In the genomic region with DNA sequence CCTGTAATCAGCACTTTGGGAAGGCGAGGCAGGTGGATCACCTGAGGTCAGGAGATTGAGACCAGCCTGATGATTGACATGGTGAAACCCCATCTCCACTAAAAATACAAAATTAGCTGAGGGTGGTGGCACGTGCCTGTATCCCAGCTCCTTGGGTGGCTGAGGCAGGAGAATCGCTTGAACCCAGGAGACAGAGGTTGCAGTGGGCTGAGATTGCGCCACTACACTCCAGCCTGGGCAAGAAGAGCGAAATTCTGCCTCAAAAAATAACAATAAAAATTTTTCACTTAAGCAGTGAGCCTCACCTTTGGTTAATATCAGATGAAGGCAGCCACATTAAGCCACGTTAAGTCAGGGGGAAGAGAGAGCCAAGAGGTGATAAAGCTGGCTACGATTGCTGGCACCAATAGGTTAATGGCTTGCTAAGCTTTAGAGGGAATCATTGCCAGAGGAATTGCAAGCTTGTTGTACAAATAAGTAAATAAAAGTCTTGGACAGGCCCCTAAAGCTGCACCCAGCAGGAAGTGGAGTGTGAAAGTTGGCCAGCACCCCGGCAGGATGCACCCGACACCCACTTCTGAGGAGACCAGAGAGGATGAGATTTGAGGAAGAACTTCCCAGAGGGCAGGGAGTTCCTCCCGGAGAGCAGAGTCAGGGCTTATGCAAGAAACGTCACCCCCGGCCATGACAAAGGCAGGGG, we compare ENCODE assay signal across 23 cellular contexts. TPM values are rescaled to one million over a fixed set of nuclear protein-coding genes. Genes with fewer than 3 reads are reported as not detected.
DNase-seq lines count a peak whose midpoint lies in the region; ATAC-seq and TF ChIP-seq lines count a peak whose summit lies in the region.
"Had no signal": no experiment of that assay in that cellular context is flagged by ENCODE, and none has a peak within 500 bp of the region (broad histone marks: within the 10 kb centered on the region; RNA-seq: fewer than 3 reads in every experiment).

No MANE protein-coding gene starts in this region.

- intact Hi-C loops in prostate gland (cut with DNase I) (no loop called here), gastrocnemius medialis (cut with DNase I; ENCODE audit: low total_unique reads) (no loop called here)

- TF ChIP-seq CTCF in prostate gland (IDR thresholded peaks at IDR 0.05), result no peak
- no peak for TF ChIP-seq CTCF in gastrocnemius medialis (IDR thresholded peaks at IDR 0.05 in 4 of 5, conservative IDR thresholded peaks at IDR 0.05 in 1 of 5)
- no peak for TF ChIP-seq CTCF in type B pancreatic cell (conservative IDR thresholded peaks at IDR 0.05)

- ATAC-seq in gastrocnemius medialis, result no peak
- ATAC-seq: natural killer cell treated with Interleukin-12 subunit alpha and Interleukin-12 subunit beta and Interleukin-15 and Interleukin-18, amount 100 ng/mL, for 72 hours had no signal

- no peak overlapping the region for H3K4me3 ChIP-seq in prostate gland
- H3K4me3 ChIP-seq in gastrocnemius medialis, result no peak overlapping the region
- H3K4me3 ChIP-seq: Peyer's patch, psoas muscle had no signal

- WGBS in prostate gland, result 43% methylated on average over 12 of the region's 12 CpGs

- H3K36me3 ChIP-seq in prostate gland, result no peaks in the 10 kb centered on the region
- H3K36me3 ChIP-seq in gastrocnemius medialis, result peaks cover 0 to 10% of the 10 kb centered on the region in 2 donors

- peaks cover 30% of the 10 kb centered on the region for H3K4me1 Mint-ChIP-seq in type B pancreatic cell (ENCODE audit: unreplicated experiment)

- no peak overlapping the region for H3K4me3 Mint-ChIP-seq in type B pancreatic cell
- H3K4me3 Mint-ChIP-seq: activated CD4-positive, alpha-beta T cell treated with anti-CD3 and anti-CD28 coated beads, Interleukin-2, amount 10 ng/mL, durations not matched to agents 24 days and 14 days; activated naive CD8-positive, alpha-beta T cell; brain; dendritic cell treated with granulocyte-macrophage colony-stimulating factor and Interleukin-4, amounts not matched to agents 40 ng/mL and 50 ng/mL, for 4 days; natural killer cell treated with Interleukin-12 subunit alpha and Interleukin-12 subunit beta and Interleukin-15 and Interleukin-18, amount 100 ng/mL, for 72 hours had no signal

- no peaks in the 10 kb centered on the region for H3K9me3 ChIP-seq in prostate gland
- no peaks in the 10 kb centered on the region for H3K9me3 ChIP-seq in gastrocnemius medialis
- H3K9me3 ChIP-seq: Peyer's patch, psoas muscle had no signal

- H3K9me3 Mint-ChIP-seq in type B pancreatic cell, result no peaks in the 10 kb centered on the region
- H3K9me3 Mint-ChIP-seq: activated CD4-positive, alpha-beta T cell treated with anti-CD3 and anti-CD28 coated beads, Interleukin-2, amount 10 ng/mL, durations not matched to agents 24 days and 14 days; brain; dendritic cell treated with granulocyte-macrophage colony-stimulating factor and Interleukin-4, amounts not matched to agents 40 ng/mL and 50 ng/mL, for 4 days; natural killer cell treated with Interleukin-12 subunit alpha and Interleukin-12 subunit beta and Interleukin-15 and Interleukin-18, amount 100 ng/mL, for 72 hours had no signal

- no peaks in the 10 kb centered on the region for H3K27me3 Mint-ChIP-seq in type B pancreatic cell
- H3K27me3 Mint-ChIP-seq: activated CD4-positive, alpha-beta T cell treated with anti-CD3 and anti-CD28 coated beads, Interleukin-2, amount 10 ng/mL, durations not matched to agents 24 days and 14 days; activated naive CD8-positive, alpha-beta T cell; brain; dendritic cell treated with granulocyte-macrophage colony-stimulating factor and Interleukin-4, amounts not matched to agents 40 ng/mL and 50 ng/mL, for 4 days; natural killer cell treated with Interleukin-12 subunit alpha and Interleukin-12 subunit beta and Interleukin-15 and Interleukin-18, amount 100 ng/mL, for 72 hours had no signal

- H3K36me3 Mint-ChIP-seq in type B pancreatic cell, result peaks cover 15% of the 10 kb centered on the region
- H3K36me3 Mint-ChIP-seq: natural killer cell treated with Interleukin-12 subunit alpha and Interleukin-12 subunit beta and Interleukin-15 and Interleukin-18, amount 100 ng/mL, for 72 hours had no signal

- H3K27ac Mint-ChIP-seq in type B pancreatic cell, result no peak overlapping the region
- H3K27ac Mint-ChIP-seq: activated CD4-positive, alpha-beta T cell treated with anti-CD3 and anti-CD28 coated beads, Interleukin-2, amount 10 ng/mL, durations not matched to agents 24 days and 14 days; activated naive CD8-positive, alpha-beta T cell; dendritic cell treated with granulocyte-macrophage colony-stimulating factor and Interleukin-4, amounts not matched to agents 40 ng/mL and 50 ng/mL, for 4 days; natural killer cell treated with Interleukin-12 subunit alpha and Interleukin-12 subunit beta and Interleukin-15 and Interleukin-18, amount 100 ng/mL, for 72 hours had no signal

- DNase-seq in NCI-H1105 treated with DMSO at 0.1 percent for 48 hours (lab: John Stamatoyannopoulos, UW) (peak; percentile 41), NCI-H1105 (lab: John Stamatoyannopoulos, UW) (no peak), G401 (ENCODE audit: low spot score) (peak; percentile 49), cerebellar cortex (ENCODE audit: low spot score) (peak; percentile 38), prostate gland (ENCODE audit: low spot score) (peak; percentile 26), gastrocnemius medialis (no peak), DMS114 treated with DMSO at 0.1 percent for 48 hours (lab: John Stamatoyannopoulos, UW; ENCODE audit: unreplicated experiment) (no peak), type B pancreatic cell (ENCODE audit: extremely low spot score, unreplicated experiment) (no peak)
- DNase-seq: activated CD4-positive, alpha-beta T cell treated with anti-CD3 and anti-CD28 coated beads, Interleukin-2, amount 10 ng/mL, durations not matched to agents 24 days and 14 days; IMR-90; NCI-H2081 treated with DMSO at 0.1 percent for 48 hours; Peyer's patch; stimulated activated CD4-positive, alpha-beta T cell treated with anti-CD3 and anti-CD28 coated beads, Interleukin-12 subunit alpha, Interleukin-12 subunit beta, amount 100 ng/mL, for 4 hours; stimulated activated naive CD4-positive, alpha-beta T cell; trophoblast cell had no signal

- TF ChIP-seq POLR2A in prostate gland (IDR thresholded peaks at IDR 0.05) (no peak), gastrocnemius medialis (IDR thresholded peaks at IDR 0.05) (no peak)

- H3K4me1 ChIP-seq in prostate gland (replicated peaks), result peaks cover 8% of the 10 kb centered on the region
- H3K4me1 ChIP-seq in gastrocnemius medialis, result peaks cover 0 to 5% of the 10 kb centered on the region in 2 donors
- H3K4me1 ChIP-seq: Peyer's patch had no signal

- H3K27ac ChIP-seq in prostate gland, result no peak overlapping the region
- no peak overlapping the region for H3K27ac ChIP-seq in gastrocnemius medialis
- H3K27ac ChIP-seq: C4-2B, epithelial cell of prostate, Peyer's patch, psoas muscle had no signal

- H3K27me3 ChIP-seq in prostate gland (replicated peaks; ENCODE audit: insufficient read depth), result no peaks in the 10 kb centered on the region
- no peaks in the 10 kb centered on the region for H3K27me3 ChIP-seq in gastrocnemius medialis
- H3K27me3 ChIP-seq: Peyer's patch had no signal

- in situ Hi-C loops in G401 (cut with HindIII; ENCODE audit: low sequenced_read_pairs), result no loop called here
- in situ Hi-C loops in gastrocnemius medialis (cut with MboI; ENCODE audit: low sequenced_read_pairs in 4 of 4), result loop anchor here in 1 of 4 donors (10.0 kb wide), 1 partner anchor 116 kb away; no protein-coding TSS in a partner anchor

RNA-seq across cellular contexts. Expression of a gene that starts 41.3 kb away (rescaled TPM):
- total RNA-seq in G401 (2014; rRNA removed; shearing (Covaris generic)), result 10.3 and 14.2 TPM in 2 replicates
- total RNA-seq in prostate gland (10 to 100 TPM; 11.8 to 32.4 TPM), gastrocnemius medialis (1 to 10 TPM; 1.2 to 4.1 (median 2.5) TPM), type B pancreatic cell (ENCODE audit: low replicate concordance) (7.2 and 7.4 TPM in 2 replicates)
- total RNA-seq: A673 had no signal

RNA-seq across cellular contexts. Expression of a gene that starts 49.7 kb away (rescaled TPM):
- 43.5 and 58.9 TPM in 2 replicates for total RNA-seq in G401 (2014; rRNA removed; shearing (Covaris generic))
- 100 to 1,000 TPM; 179 to 412 TPM for total RNA-seq in prostate gland
- total RNA-seq in gastrocnemius medialis, result 100 to 1,000 TPM in 1 of 4 donors, 10 to 100 TPM in 3; 42.7 to 141 (median 80.4) TPM
- total RNA-seq in type B pancreatic cell (ENCODE audit: low replicate concordance), result 53.3 and 64.0 TPM in 2 replicates

Comparison
In these comparisons a context has a peak if more than half of its experiments do, and no peak if none do; other contexts are left out.
1. DNase-seq: peak in NCI-H1105 treated with DMSO at 0.1 percent for 48 hours (single experiment), G401 (single experiment), cerebellar cortex (single experiment) and prostate gland (single experiment); none in NCI-H1105 (single experiment), gastrocnemius medialis (0 of 2), DMS114 treated with DMSO at 0.1 percent for 48 hours (single experiment) and type B pancreatic cell (single experiment).